In the genomic region with DNA sequence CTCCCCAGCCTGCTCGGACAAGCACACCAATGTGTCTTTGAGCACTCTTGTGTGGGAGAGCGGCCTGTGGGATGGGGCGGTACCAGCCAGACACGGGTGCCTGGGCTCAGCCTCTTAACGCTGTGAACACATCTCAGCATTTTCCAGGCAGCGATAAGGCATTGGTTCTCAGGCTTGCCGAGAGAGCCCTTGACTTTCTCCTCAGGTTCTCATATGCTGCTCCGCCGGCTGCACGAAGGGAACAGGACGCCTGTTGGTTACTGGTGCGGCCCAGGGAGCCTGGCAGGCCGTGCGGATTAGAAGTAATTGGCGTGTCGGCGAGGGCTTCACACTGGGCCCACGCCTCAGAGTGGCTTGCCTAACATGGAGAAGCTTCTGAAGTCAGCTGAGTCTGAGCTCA, we compare ENCODE assay signal across 28 cellular contexts.
"Had no signal": no experiment of that assay in that cellular context is flagged by ENCODE, and none has a peak within 500 bp of the region (broad histone marks: within the 10 kb centered on the region; RNA-seq: fewer than 3 reads in every experiment).

No MANE protein-coding gene starts in this region.

- H3K9me3 ChIP-seq: adrenal gland, ascending aorta, colonic mucosa, gastroesophageal sphincter, testis, vagina had no signal

- DNase-seq: activated B cell treated with CpG ODN at 0.5 μM for 24 hours; activated CD4-positive, alpha-beta T cell treated with anti-CD3 and anti-CD28 coated beads, Interleukin-2, amount 50 U/mL, for 1 hour; activated CD8-positive, alpha-beta memory T cell treated with anti-CD3 and anti-CD28 coated beads, Interleukin-2, amount 10 ng/mL, durations not matched to agents 7 days and 5 days; activated CD8-positive, alpha-beta T cell treated with anti-CD3 and anti-CD28 coated beads for 36 hours; activated T-cell treated with anti-CD3 and anti-CD28 coated beads, Interleukin-2, amount 50 U/mL, for 48 hours; adrenal gland; cerebellar nuclear complex; colonic mucosa; dorsolateral prefrontal cortex; effector memory CD4-positive, alpha-beta T cell; erythroblast; islet precursor cell; left cardiac atrium; mesendoderm; natural killer cell; stimulated activated CD4-positive, alpha-beta T cell treated with anti-CD3 and anti-CD28 coated beads, Interleukin-12 subunit alpha, Interleukin-12 subunit beta, amount 100 ng/mL, for 4 hours; stimulated activated CD4-positive, alpha-beta T cell treated with anti-CD3 and anti-CD28 coated beads, Interleukin-4, amount 100 ng/mL, for 1 hour; stimulated activated naive CD8-positive, alpha-beta T cell treated with anti-CD3 and anti-CD28 coated beads, Interleukin-15, Interleukin-2, amounts not matched to agents 100 U/mL and 50 U/mL, for 24 hours; T-cell; testis; trophoblast cell had no signal

- H3K4me3 ChIP-seq: adrenal gland, ascending aorta, cardiac muscle cell, colonic mucosa, dorsolateral prefrontal cortex, gastroesophageal sphincter, hepatocyte, skin epidermis, testis, vagina had no signal

- H3K27me3 ChIP-seq: adrenal gland, ascending aorta, cardiac muscle cell, colonic mucosa, dorsolateral prefrontal cortex, gastroesophageal sphincter, hepatocyte, testis, vagina had no signal

- H3K4me1 ChIP-seq: adrenal gland, ascending aorta, colonic mucosa, gastroesophageal sphincter, testis, vagina had no signal

- ATAC-seq: activated CD8-positive, alpha-beta memory T cell treated with anti-CD3 and anti-CD28 coated beads, Interleukin-2, amount 10 ng/mL, durations not matched to agents 7 days and 5 days; activated CD8-positive, alpha-beta T cell treated with anti-CD3 and anti-CD28 coated beads for 36 hours; gastroesophageal sphincter; left cardiac atrium; natural killer cell; sciatic nerve; stimulated activated naive CD8-positive, alpha-beta T cell treated with anti-CD3 and anti-CD28 coated beads, Interleukin-15, Interleukin-2, amounts not matched to agents 100 U/mL and 50 U/mL, for 24 hours; T-cell had no signal

- H3K36me3 ChIP-seq: adrenal gland, cardiac muscle cell, colonic mucosa, gastroesophageal sphincter, vagina had no signal

- H3K27ac ChIP-seq: adrenal gland, ascending aorta, cardiac muscle cell, colonic mucosa, gastroesophageal sphincter, hepatocyte, skin epidermis, testis, vagina had no signal
